In genomic region chr12:69497308-69498026, GRCh38 we compare ENCODE assay signal across 8 cellular contexts.
DNase-seq lines count a peak whose midpoint lies in the region; ATAC-seq and TF ChIP-seq lines count a peak whose summit lies in the region.

No MANE protein-coding gene starts in this region.

- H3K9me3 Mint-ChIP-seq in stimulated activated naive B cell treated with anti-CD40 and anti-IgM and Interleukin-4, amounts not matched to agents 10 μg/mL and 1 μg/mL and 100 μg/mL, for 72 hours, result peaks cover 0 to 3% of the 10 kb centered on the region in 2 donors

- H4K20me1 ChIP-seq in BLaER1, result peaks cover 68% of the 10 kb centered on the region

- no peaks in the 10 kb centered on the region for H3K27me3 Mint-ChIP-seq in stimulated activated naive B cell treated with anti-CD40 and anti-IgM and Interleukin-4, amounts not matched to agents 10 μg/mL and 1 μg/mL and 100 μg/mL, for 72 hours

- DNase-seq in astrocyte of the spinal cord (ENCODE audit: low read depth, low spot score) (peak; percentile 44), NCI-H345 treated with DMSO at 0.1 percent for 48 hours (lab: John Stamatoyannopoulos, UW; ENCODE audit: unreplicated experiment) (no peak), NCI-H187 (lab: John Stamatoyannopoulos, UW) (no peak)
- DNase-seq in stimulated activated naive B cell treated with anti-CD40 and anti-IgM and Interleukin-4, amounts not matched to agents 10 μg/mL and 1 μg/mL and 100 μg/mL, for 72 hours, result peak; percentile 2
- DNase-seq in effector memory CD4-positive, alpha-beta T cell, result no peak

- H3K9ac ChIP-seq in BLaER1, result no peak overlapping the region

- H3K36me3 ChIP-seq in BLaER1, result peaks cover 24% of the 10 kb centered on the region
- no peaks in the 10 kb centered on the region for H3K36me3 ChIP-seq in effector memory CD4-positive, alpha-beta T cell (ENCODE audit: control insufficient read depth, insufficient read depth, low read length)

- H3K27ac ChIP-seq in BLaER1, result no peak overlapping the region
- H3K27ac ChIP-seq in effector memory CD4-positive, alpha-beta T cell (ENCODE audit: insufficient read depth, low read length, poor library complexity, severe bottlenecking), result no peak overlapping the region

- H3K4me3 Mint-ChIP-seq in stimulated activated naive B cell treated with anti-CD40 and anti-IgM and Interleukin-4, amounts not matched to agents 10 μg/mL and 1 μg/mL and 100 μg/mL, for 72 hours, result peak overlapping the region; percentile 36 to 55

- H3K36me3 Mint-ChIP-seq in stimulated activated naive B cell treated with anti-CD40 and anti-IgM and Interleukin-4, amounts not matched to agents 10 μg/mL and 1 μg/mL and 100 μg/mL, for 72 hours, result peaks cover 4 to 7% of the 10 kb centered on the region in 2 donors

- ATAC-seq in GM19351 (IDR thresholded peaks at IDR 0.05; ENCODE audit: unreplicated experiment) (peak; percentile 97), HG03196 (IDR thresholded peaks at IDR 0.05; ENCODE audit: unreplicated experiment) (peak; percentile 94)
- ATAC-seq in stimulated activated naive B cell treated with anti-CD40 and anti-IgM and Interleukin-4, amounts not matched to agents 10 μg/mL and 1 μg/mL and 100 μg/mL, for 72 hours (replicated peaks), result peak; percentile 86 to 93

- peaks cover 6% of the 10 kb centered on the region; the same call in 1 of the 2 replicates for H3K4me1 ChIP-seq in BLaER1
- no peaks in the 10 kb centered on the region for H3K4me1 ChIP-seq in effector memory CD4-positive, alpha-beta T cell (ENCODE audit: control insufficient read depth, insufficient read depth, low read length, poor library complexity, severe bottlenecking)

- H3K27me3 ChIP-seq in BLaER1, result no peaks in the 10 kb centered on the region
- H3K27me3 ChIP-seq in effector memory CD4-positive, alpha-beta T cell (replicated peaks; ENCODE audit: control insufficient read depth, insufficient read depth, low read length, poor library complexity, severe bottlenecking), result no peaks in the 10 kb centered on the region

- H3K4me1 Mint-ChIP-seq in stimulated activated naive B cell treated with anti-CD40 and anti-IgM and Interleukin-4, amounts not matched to agents 10 μg/mL and 1 μg/mL and 100 μg/mL, for 72 hours, result peaks cover 35 to 62% of the 10 kb centered on the region in 2 donors

- TF ChIP-seq CTCF in astrocyte of the spinal cord (IDR thresholded peaks at IDR 0.05; ENCODE audit: low read depth, low read length), result no peak

- H3K9me3 ChIP-seq in BLaER1, result peaks cover 26% of the 10 kb centered on the region
- no peaks in the 10 kb centered on the region for H3K9me3 ChIP-seq in effector memory CD4-positive, alpha-beta T cell (ENCODE audit: control insufficient read depth, low read length)

- H3K4me2 ChIP-seq in BLaER1, result peak overlapping the region; percentile 43

- peak overlapping the region; percentile 76 for H3K27ac Mint-ChIP-seq in stimulated activated naive B cell treated with anti-CD40 and anti-IgM and Interleukin-4, amounts not matched to agents 10 μg/mL and 1 μg/mL and 100 μg/mL, for 72 hours

- in situ Hi-C loops in astrocyte of the spinal cord (cut with HindIII; ENCODE audit: low sequenced_read_pairs), result no loop called here

- H3K4me3 ChIP-seq in BLaER1 (no peak overlapping the region), astrocyte of the spinal cord (ENCODE audit: low read depth, low read length) (no peak overlapping the region)
- H3K4me3 ChIP-seq in effector memory CD4-positive, alpha-beta T cell (ENCODE audit: insufficient read depth, low read depth, low read length, poor library complexity, severe bottlenecking), result no peak overlapping the region

Comparison
In these comparisons a context has a peak if more than half of its experiments do, and no peak if none do; other contexts are left out.
1. DNase-seq: peak in astrocyte of the spinal cord (single experiment) and stimulated activated naive B cell treated with anti-CD40 and anti-IgM and Interleukin-4, amounts not matched to agents 10 μg/mL and 1 μg/mL and 100 μg/mL, for 72 hours (single experiment); none in NCI-H345 treated with DMSO at 0.1 percent for 48 hours (single experiment), NCI-H187 (0 of 2) and effector memory CD4-positive, alpha-beta T cell (0 of 3).
2. Peak in every context shown above with its lines, with median percentiles within 50 percentile points of each other: ATAC-seq.